19 cellular contexts compared by ENCODE assay signal in the genomic region with DNA sequence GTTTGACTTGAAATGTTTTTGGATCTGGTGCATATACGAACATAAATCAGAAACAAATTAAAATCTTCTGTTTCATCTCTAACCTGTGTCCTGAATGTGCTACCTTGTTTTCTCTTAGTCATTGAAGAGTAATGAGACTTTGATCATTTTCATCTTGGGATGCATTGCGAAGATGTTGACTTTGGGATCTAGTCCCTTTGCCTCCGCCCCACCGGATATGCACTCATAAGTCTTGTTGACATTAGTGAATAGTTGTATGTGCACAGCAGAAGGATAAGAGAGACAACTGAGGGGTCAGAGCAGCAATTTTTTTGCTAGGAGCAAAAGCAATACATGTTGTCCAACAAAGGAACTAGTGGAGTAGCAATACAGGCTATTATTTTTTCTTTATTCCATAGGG. TPM values are rescaled to one million over a fixed set of nuclear protein-coding genes. Genes with fewer than 3 reads are reported as not detected.
A peak's percentile ranks its signal among the peaks of the same experiment; 100 is the strongest.
DNase-seq lines count a peak whose midpoint lies in the region; ATAC-seq and TF ChIP-seq lines count a peak whose summit lies in the region.
"Had no signal": no experiment of that assay in that cellular context is flagged by ENCODE, and none has a peak within 500 bp of the region (broad histone marks: within the 10 kb centered on the region; RNA-seq: fewer than 3 reads in every experiment).

No MANE protein-coding gene starts in this region.

- H3K36me3 ChIP-seq in Caco-2 (ENCODE audit: control insufficient read depth, insufficient read depth, low read length) (no peaks in the 10 kb centered on the region), brain microvascular endothelial cell (replicated peaks) (no peaks in the 10 kb centered on the region), H7 (replicated peaks; ENCODE audit: control insufficient read depth, insufficient read depth, low read length) (no peaks in the 10 kb centered on the region)
- no peaks in the 10 kb centered on the region for H3K36me3 ChIP-seq in naive thymus-derived CD4-positive, alpha-beta T cell (ENCODE audit: control insufficient read depth in 2 of 3, insufficient read depth in 3 of 3, low read length in 3 of 3)
- H3K36me3 ChIP-seq: neutrophil had no signal

- H3K4me1 Mint-ChIP-seq in Caco-2 (ENCODE audit: low read depth, unreplicated experiment) (peaks cover 24% of the 10 kb centered on the region), nephron (peaks cover 37% of the 10 kb centered on the region)
- peaks cover 0 to 4% (median 0%) of the 10 kb centered on the region in 7 donors for H3K4me1 Mint-ChIP-seq in naive thymus-derived CD4-positive, alpha-beta T cell

- H3K4me3 ChIP-seq in Caco-2 (ENCODE audit: low read depth, low read length) = no peak overlapping the region
- no peak overlapping the region for H3K4me3 ChIP-seq in brain microvascular endothelial cell (ENCODE audit: low read depth, low read length)
- H3K4me3 ChIP-seq in H7 (ENCODE audit: insufficient read depth, low read depth, low read length) = no peak overlapping the region
- no peak overlapping the region for H3K4me3 ChIP-seq in naive thymus-derived CD4-positive, alpha-beta T cell (ENCODE audit: low read length)
- H3K4me3 ChIP-seq: body of pancreas, testis had no signal

- no peaks in the 10 kb centered on the region for H3K27me3 Mint-ChIP-seq in Caco-2 (ENCODE audit: insufficient read depth, unreplicated experiment)
- H3K27me3 Mint-ChIP-seq in nephron (ENCODE audit: low read depth) = peaks cover 6% of the 10 kb centered on the region
- peaks cover 8 to 32% (median 17%) of the 10 kb centered on the region in 5 donors for H3K27me3 Mint-ChIP-seq in naive thymus-derived CD4-positive, alpha-beta T cell

- CTCF ChIA-PET in Caco-2 (lab: Charles Lee) = no interaction called here
- CTCF ChIA-PET in naive thymus-derived CD4-positive, alpha-beta T cell (lab: Charles Lee) = no interaction called here

- H3K4me1 ChIP-seq in Caco-2 = peaks cover 50% of the 10 kb centered on the region
- H3K4me1 ChIP-seq in naive thymus-derived CD4-positive, alpha-beta T cell (ENCODE audit: control insufficient read depth in 2 of 2, insufficient read depth in 2 of 2, low read length in 2 of 2) = no peaks in the 10 kb centered on the region
- H3K4me1 ChIP-seq: body of pancreas, testis had no signal

- in situ Hi-C loops in brain microvascular endothelial cell (cut with HindIII; ENCODE audit: low pct_ligation_motif_present, low sequenced_read_pairs) = no loop called here

- H3K9me3 ChIP-seq in Caco-2 = no peaks in the 10 kb centered on the region
- H3K9me3 ChIP-seq in naive thymus-derived CD4-positive, alpha-beta T cell (ENCODE audit: control insufficient read depth in 2 of 3, low read length in 3 of 3) = no peaks in the 10 kb centered on the region
- H3K9me3 ChIP-seq: body of pancreas, neutrophil, testis had no signal

- H3K27ac ChIP-seq in brain microvascular endothelial cell = peak overlapping the region; percentile 53
- no peak overlapping the region for H3K27ac ChIP-seq in naive thymus-derived CD4-positive, alpha-beta T cell (ENCODE audit: low read depth, low read length)
- H3K27ac ChIP-seq: body of pancreas, neutrophil, testis had no signal

- no peak for ATAC-seq in GM21526 (IDR thresholded peaks at IDR 0.05; ENCODE audit: low FRiP score, unreplicated experiment)
- no peak for ATAC-seq in naive thymus-derived CD4-positive, alpha-beta T cell
- ATAC-seq: activated CD8-positive, alpha-beta memory T cell treated with anti-CD3 and anti-CD28 coated beads, Interleukin-2, amount 10 ng/mL, durations not matched to agents 7 days and 5 days; body of pancreas; left ventricle myocardium superior had no signal

- POLR2A ChIA-PET in Caco-2 (lab: Charles Lee) = no interaction called here
- POLR2A ChIA-PET in naive thymus-derived CD4-positive, alpha-beta T cell (lab: Charles Lee) = no interaction called here

- H3K27ac Mint-ChIP-seq in Caco-2 (ENCODE audit: unreplicated experiment) (peak overlapping the region; percentile 54), nephron (peak overlapping the region; percentile 66 to 88 (median 86))
- H3K27ac Mint-ChIP-seq in naive thymus-derived CD4-positive, alpha-beta T cell = no peak overlapping the region
- H3K27ac Mint-ChIP-seq: activated CD4-positive, alpha-beta T cell treated with anti-CD3 and anti-CD28 coated beads for 36 hours; activated CD8-positive, alpha-beta memory T cell treated with anti-CD3 and anti-CD28 coated beads, Interleukin-2, amount 10 ng/mL, durations not matched to agents 7 days and 5 days; activated naive CD8-positive, alpha-beta T cell treated with anti-CD3 and anti-CD28 coated beads, Interleukin-2, amount 10 ng/mL, durations not matched to agents 7 days and 5 days; activated T-helper 2 cell treated with anti-CD3 and anti-CD28 coated beads, Interferon-gamma antibody, Interleukin-2, Interleukin-4, amounts not matched to agents 10 μg/mL and 5 μg/mL and 100 μg/mL, durations not matched to agents 14 hours and 24 hours and 36 hours had no signal

- TF ChIP-seq CTCF in Caco-2 (IDR thresholded peaks at IDR 0.05; ENCODE audit: insufficient read depth in 1 of 2, low read depth in 1 of 2, low read length in 1 of 2, severe bottlenecking in 1 of 2, unreplicated experiment in 1 of 2) (no peak), brain microvascular endothelial cell (IDR thresholded peaks at IDR 0.05; ENCODE audit: low read depth, low read length, missing control alignments) (no peak), nephron (IDR thresholded peaks at IDR 0.05; ENCODE audit: unreplicated experiment in 3 of 3) (no peak)

- H3K27me3 ChIP-seq in Caco-2 (replicated peaks; ENCODE audit: control insufficient read depth, insufficient read depth, low read length) (no peaks in the 10 kb centered on the region), brain microvascular endothelial cell (replicated peaks) (no peaks in the 10 kb centered on the region), H7 (ENCODE audit: control insufficient read depth, insufficient read depth, low read length) (no peaks in the 10 kb centered on the region)
- no peaks in the 10 kb centered on the region for H3K27me3 ChIP-seq in naive thymus-derived CD4-positive, alpha-beta T cell (ENCODE audit: control insufficient read depth in 2 of 2, insufficient read depth in 2 of 2, low read length in 2 of 2)
- H3K27me3 ChIP-seq: body of pancreas, neutrophil, testis had no signal

- DNase-seq in Caco-2 = peak; percentile 60 to 75
- DNase-seq in LoVo (ENCODE audit: low spot score) = peak; percentile 33
- DNase-seq in brain microvascular endothelial cell = peak; percentile 75
- no peak for DNase-seq in H7
- DNase-seq in naive thymus-derived CD4-positive, alpha-beta T cell = no peak
- no peak for DNase-seq in dermis blood vessel endothelial cell
- DNase-seq: activated CD8-positive, alpha-beta memory T cell treated with anti-CD3 and anti-CD28 coated beads, Interleukin-2, amount 10 ng/mL, durations not matched to agents 7 days and 5 days; activated naive CD8-positive, alpha-beta T cell treated with anti-CD3 and anti-CD28 coated beads, Interleukin-2, amount 10 ng/mL, durations not matched to agents 7 days and 5 days; body of pancreas; KBM-7; left ventricle myocardium superior; NCI-H1092 treated with DMSO at 0.1 percent for 48 hours; NCI-H2107; testis had no signal

- H3K9me3 Mint-ChIP-seq in Caco-2 (ENCODE audit: unreplicated experiment) (no peaks in the 10 kb centered on the region), nephron (no peaks in the 10 kb centered on the region)
- no peaks in the 10 kb centered on the region for H3K9me3 Mint-ChIP-seq in naive thymus-derived CD4-positive, alpha-beta T cell
- H3K9me3 Mint-ChIP-seq: activated naive CD8-positive, alpha-beta T cell treated with anti-CD3 and anti-CD28 coated beads, Interleukin-2, amount 10 ng/mL, durations not matched to agents 7 days and 5 days; activated T-helper 2 cell treated with anti-CD3 and anti-CD28 coated beads, Interferon-gamma antibody, Interleukin-2, Interleukin-4, amounts not matched to agents 10 μg/mL and 5 μg/mL and 100 μg/mL, durations not matched to agents 14 hours and 24 hours and 36 hours had no signal

- no peaks in the 10 kb centered on the region for H3K36me3 Mint-ChIP-seq in Caco-2 (ENCODE audit: insufficient read depth, unreplicated experiment)
- no peaks in the 10 kb centered on the region for H3K36me3 Mint-ChIP-seq in nephron (ENCODE audit: low read depth)
- no peaks in the 10 kb centered on the region for H3K36me3 Mint-ChIP-seq in naive thymus-derived CD4-positive, alpha-beta T cell
- H3K36me3 Mint-ChIP-seq: activated CD8-positive, alpha-beta memory T cell treated with anti-CD3 and anti-CD28 coated beads, Interleukin-2, amount 10 ng/mL, durations not matched to agents 7 days and 5 days; activated naive CD8-positive, alpha-beta T cell treated with anti-CD3 and anti-CD28 coated beads, Interleukin-2, amount 10 ng/mL, durations not matched to agents 7 days and 5 days had no signal

- no TSS peak for BruUV-seq in Caco-2 (replicated peaks; lab: Mats Ljungman, UMichigan)

- no peak overlapping the region for H3K4me3 Mint-ChIP-seq in Caco-2 (ENCODE audit: unreplicated experiment)
- peak overlapping the region in 1 of 3 experiments; percentile 22 for H3K4me3 Mint-ChIP-seq in nephron
- H3K4me3 Mint-ChIP-seq in naive thymus-derived CD4-positive, alpha-beta T cell = no peak overlapping the region
- H3K4me3 Mint-ChIP-seq: activated CD4-positive, alpha-beta T cell treated with anti-CD3 and anti-CD28 coated beads for 36 hours; activated CD8-positive, alpha-beta memory T cell treated with anti-CD3 and anti-CD28 coated beads, Interleukin-2, amount 10 ng/mL, durations not matched to agents 7 days and 5 days; activated naive CD8-positive, alpha-beta T cell treated with anti-CD3 and anti-CD28 coated beads, Interleukin-2, amount 10 ng/mL, durations not matched to agents 7 days and 5 days had no signal

- intact Hi-C loops in Caco-2 (cut with micrococcal nuclease; ENCODE audit: unreplicated experiment) = loop anchor here (1.0 to 10.0 kb wide), 4 partner anchors 16 to 92 kb away; a partner anchor contains a TSS
- intact Hi-C loops in naive thymus-derived CD4-positive, alpha-beta T cell (cut with micrococcal nuclease) = no loop called here

RNA-seq across cellular contexts. Expression of a gene that starts 35.9 kb away (rescaled TPM):
- total RNA-seq in Caco-2 (2022) = 10.4 and 12.4 TPM in 2 replicates
- total RNA-seq in H7 (2014; rRNA removed; shearing (Covaris generic)) = 27.5 and 33.0 TPM in 2 replicates
- total RNA-seq in naive thymus-derived CD4-positive, alpha-beta T cell = 1 to 10 TPM in 2 of 5 experiments, under 1 TPM in 3; 0.07 to 2.6 (median 0.95) TPM
- polyA plus RNA-seq in naive thymus-derived CD4-positive, alpha-beta T cell = not detected
- total RNA-seq in dermis blood vessel endothelial cell = 14.4 and 15.8 TPM in 2 replicates

Comparison
In these comparisons a context has a peak if more than half of its experiments do, and no peak if none do; other contexts are left out.
1. DNase-seq: peak in Caco-2 (2 of 2), LoVo (single experiment) and brain microvascular endothelial cell (single experiment); none in H7 (single experiment), naive thymus-derived CD4-positive, alpha-beta T cell (0 of 9) and dermis blood vessel endothelial cell (single experiment).
2. H3K27ac Mint-ChIP-seq: peak in Caco-2 (single experiment) and nephron (3 of 3); none in naive thymus-derived CD4-positive, alpha-beta T cell (0 of 9).